Comparison of ENCODE assay signal across 33 cellular contexts in the genomic region with DNA sequence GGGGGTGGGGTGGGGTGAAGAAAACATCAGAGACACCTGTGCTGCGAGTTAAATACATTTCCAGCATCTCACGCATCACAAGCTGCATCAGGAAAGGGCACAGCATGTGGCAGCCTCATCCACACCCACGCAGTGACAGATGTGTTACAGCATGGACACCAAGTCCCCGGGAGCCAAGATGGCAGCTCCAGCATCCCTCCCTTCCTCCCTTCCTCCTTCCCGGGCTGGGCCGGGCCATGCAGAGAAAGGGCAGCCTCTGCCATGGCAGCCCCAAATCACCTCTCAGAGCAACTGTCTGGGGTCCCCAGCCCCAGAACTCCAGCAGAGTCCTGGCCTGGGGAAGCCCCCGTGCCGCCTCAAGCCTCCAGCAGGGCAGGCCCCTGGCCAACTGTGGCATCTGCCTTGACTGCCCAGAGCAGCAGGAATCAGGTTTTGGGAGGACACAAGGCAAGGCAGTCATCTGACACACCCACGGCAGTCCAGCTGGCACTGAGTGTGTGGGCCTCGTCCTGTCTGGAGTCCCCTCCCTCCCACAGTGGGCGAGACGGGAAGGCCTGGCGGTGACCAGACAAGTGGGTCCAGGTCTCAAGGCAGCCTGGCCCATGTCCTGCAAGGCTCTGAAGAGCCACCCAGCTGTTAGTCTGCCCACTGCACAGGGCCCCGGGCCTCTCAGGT. TPM values are rescaled to one million over a fixed set of nuclear protein-coding genes. Genes with fewer than 3 reads are reported as not detected.
DNase-seq lines count a peak whose midpoint lies in the region; ATAC-seq and TF ChIP-seq lines count a peak whose summit lies in the region.
"Had no signal": no experiment of that assay in that cellular context is flagged by ENCODE, and none has a peak within 500 bp of the region (broad histone marks: within the 10 kb centered on the region; RNA-seq: fewer than 3 reads in every experiment).

No MANE protein-coding gene starts in this region.

- H3K4me3 ChIP-seq in right atrium auricular region = no peak overlapping the region
- no peak overlapping the region for H3K4me3 ChIP-seq in lower lobe of right lung
- no peak overlapping the region for H3K4me3 ChIP-seq in esophagus squamous epithelium
- H3K4me3 ChIP-seq: adrenal gland, heart left ventricle, neural progenitor cell, Peyer's patch, SJCRH30, tibial nerve had no signal

- no peaks in the 10 kb centered on the region for H3K9me3 Mint-ChIP-seq in CD14-positive monocyte
- H3K9me3 Mint-ChIP-seq: activated B cell treated with CpG ODN at 0.5 μM for 24 hours; brain; neural progenitor cell; stimulated activated naive CD8-positive, alpha-beta T cell treated with anti-CD3 and anti-CD28 coated beads, Interleukin-15, Interleukin-2, amounts not matched to agents 100 ng/mL and 50 ng/mL, for 24 hours had no signal

- peak; percentile 4 to 32 for ATAC-seq in left cardiac atrium
- no peak for ATAC-seq in lower lobe of right lung
- ATAC-seq in GM18517 (IDR thresholded peaks at IDR 0.05; ENCODE audit: unreplicated experiment) = no peak
- ATAC-seq: foreskin keratinocyte had no signal

- H3K4me3 Mint-ChIP-seq in CD14-positive monocyte = no peak overlapping the region
- H3K4me3 Mint-ChIP-seq: activated B cell treated with CpG ODN at 0.5 μM for 24 hours; brain; neural progenitor cell; stimulated activated naive CD8-positive, alpha-beta T cell treated with anti-CD3 and anti-CD28 coated beads, Interleukin-15, Interleukin-2, amounts not matched to agents 100 ng/mL and 50 ng/mL, for 24 hours had no signal

- peaks cover 1 to 6% (median 1%) of the 10 kb centered on the region in 3 donors for H3K27me3 Mint-ChIP-seq in CD14-positive monocyte (ENCODE audit: low read depth in 3 of 3)
- H3K27me3 Mint-ChIP-seq: activated B cell treated with CpG ODN at 0.5 μM for 24 hours; brain; progenitor cell of endocrine pancreas; stimulated activated naive CD8-positive, alpha-beta T cell treated with anti-CD3 and anti-CD28 coated beads, Interleukin-15, Interleukin-2, amounts not matched to agents 100 ng/mL and 50 ng/mL, for 24 hours had no signal

- H3K36me3 ChIP-seq in right atrium auricular region (peaks cover 48% of the 10 kb centered on the region), lower lobe of right lung (peaks cover 51% of the 10 kb centered on the region), esophagus squamous epithelium (peaks cover 11 to 57% (median 39%) of the 10 kb centered on the region in 3 donors)
- H3K36me3 ChIP-seq: neural progenitor cell had no signal

- H3K27ac ChIP-seq in right atrium auricular region (peak overlapping the region in 1 of 2 donors; percentile 15), lower lobe of right lung (no peak overlapping the region), esophagus squamous epithelium (no peak overlapping the region)
- H3K27ac ChIP-seq: adrenal gland, foreskin keratinocyte, heart left ventricle, neural progenitor cell, Peyer's patch, SJCRH30 had no signal

- no peak for TF ChIP-seq CTCF in right atrium auricular region (IDR thresholded peaks at IDR 0.05)
- TF ChIP-seq CTCF in lower lobe of right lung (IDR thresholded peaks at IDR 0.05) = no peak
- TF ChIP-seq CTCF in CD14-positive monocyte (IDR thresholded peaks at IDR 0.05) = no peak
- TF ChIP-seq CTCF in esophagus squamous epithelium (IDR thresholded peaks at IDR 0.05) = no peak

- H3K4me1 ChIP-seq in right atrium auricular region (peaks cover 0 to 31% of the 10 kb centered on the region in 2 donors), lower lobe of right lung (peaks cover 20% of the 10 kb centered on the region), esophagus squamous epithelium (peaks cover 18 to 43% (median 21%) of the 10 kb centered on the region in 3 donors)
- H3K4me1 ChIP-seq: foreskin keratinocyte had no signal

- DNase-seq in left cardiac atrium (peak; percentile 37), right atrium auricular region (ENCODE audit: low spot score) (no peak), cerebellar cortex (ENCODE audit: low spot score) (peak; percentile 73), lower lobe of right lung (peak; percentile 42), CD14-positive monocyte (ENCODE audit: low spot score) (no peak), superior temporal gyrus (ENCODE audit: extremely low spot score) (no peak), esophagus squamous epithelium (lab: John Stamatoyannopoulos, UW) (no peak)
- DNase-seq: activated B cell treated with CpG ODN at 0.5 μM for 24 hours; activated CD4-positive, alpha-beta T cell treated with anti-CD3 and anti-CD28 coated beads, Interleukin-2, amount 50 U/mL, for 1 hour; activated naive CD4-positive, alpha-beta T cell treated with Interleukin-2 at 50 U/mL for 16 hours; activated T-cell treated with anti-CD3 and anti-CD28 coated beads, Interleukin-2, amount 50 U/mL, for 48 hours; BE2C; COR-L47; DMS79; effector CD8-positive, alpha-beta T cell; foreskin keratinocyte; GF-D8; kidney glomerular epithelial cell; mammary epithelial cell; NCI-H1436 treated with DMSO at 0.1 percent for 48 hours; NCI-H2227 treated with DMSO at 0.1 percent for 48 hours; Peyer's patch; SJCRH30 had no signal

- H3K9me3 ChIP-seq in right atrium auricular region (no peaks in the 10 kb centered on the region), lower lobe of right lung (no peaks in the 10 kb centered on the region), esophagus squamous epithelium (no peaks in the 10 kb centered on the region)
- H3K9me3 ChIP-seq: adrenal gland, BE2C, heart left ventricle, Peyer's patch, SJCRH30, tibial nerve had no signal

- WGBS in esophagus squamous epithelium, 2 donors = 66% methylated on average over 6 of the region's 14 CpGs; no CpG with 5 or more reads in 1 of the 2 donors

- peaks cover 44 to 54% of the 10 kb centered on the region in 2 donors for H3K36me3 Mint-ChIP-seq in CD14-positive monocyte

- intact Hi-C loops in left cardiac atrium (cut with DNase I) = no loop called here
- intact Hi-C loops in lower lobe of right lung (cut with DNase I) = no loop called here
- intact Hi-C loops in CD14-positive monocyte (cut with micrococcal nuclease) = loop anchor here in 1 of 2 donors (10.0 kb wide), 2 partner anchors 126 to 154 kb away; a partner anchor contains a TSS
- intact Hi-C loops in esophagus squamous epithelium (cut with DNase I) = no loop called here

- peaks cover 11% of the 10 kb centered on the region for H3K4me1 Mint-ChIP-seq in CD14-positive monocyte

- H3K27ac Mint-ChIP-seq in CD14-positive monocyte = no peak overlapping the region
- H3K27ac Mint-ChIP-seq: activated B cell treated with CpG ODN at 0.5 μM for 24 hours; neural progenitor cell; progenitor cell of endocrine pancreas; stimulated activated naive CD8-positive, alpha-beta T cell treated with anti-CD3 and anti-CD28 coated beads, Interleukin-15, Interleukin-2, amounts not matched to agents 100 ng/mL and 50 ng/mL, for 24 hours had no signal

- no peaks in the 10 kb centered on the region for H3K27me3 ChIP-seq in right atrium auricular region
- no peaks in the 10 kb centered on the region for H3K27me3 ChIP-seq in lower lobe of right lung (ENCODE audit: low read depth)
- no peaks in the 10 kb centered on the region for H3K27me3 ChIP-seq in esophagus squamous epithelium
- H3K27me3 ChIP-seq: adrenal gland, BE2C, foreskin keratinocyte, heart left ventricle, neural progenitor cell, Peyer's patch, SJCRH30, tibial nerve had no signal

- no peak for TF ChIP-seq POLR2A in esophagus squamous epithelium (IDR thresholded peaks at IDR 0.05)

RNA-seq across cellular contexts. Expression of a gene that starts 6.2 kb away (rescaled TPM):
- total RNA-seq in left cardiac atrium (10 to 100 TPM; 25.4 to 35.9 TPM), right atrium auricular region (10 to 100 TPM; 40.4 to 54.6 TPM), lower lobe of right lung (8.5 TPM), esophagus squamous epithelium (1 to 10 TPM in 2 of 4 donors, not detected in 2; 1.5 to 5.3 TPM)
- polyA plus RNA-seq in CD14-positive monocyte = 1 to 10 TPM; 1.1 to 1.4 TPM
- total RNA-seq: Peyer's patch, SJCRH30 had no signal

RNA-seq across cellular contexts. Expression of a gene that starts 17.6 kb away (rescaled TPM):
- total RNA-seq in left cardiac atrium = 10 to 100 TPM; 41.4 to 43.4 TPM
- total RNA-seq in right atrium auricular region = 10 to 100 TPM; 31.7 to 33.6 TPM
- 34.4 TPM for total RNA-seq in lower lobe of right lung
- 10 to 100 TPM; 18.0 to 24.8 TPM for polyA plus RNA-seq in CD14-positive monocyte
- total RNA-seq in esophagus squamous epithelium = 10 to 100 TPM; 23.5 to 32.6 (median 25.5) TPM

RNA-seq across cellular contexts. Expression of a gene that starts 26.5 kb away (rescaled TPM):
- total RNA-seq in left cardiac atrium (not detected), right atrium auricular region (not detected), lower lobe of right lung (not detected), esophagus squamous epithelium (not detected)
- polyA plus RNA-seq in CD14-positive monocyte = not detected
- total RNA-seq: activated B cell treated with CpG ODN at 0.5 μM for 24 hours, adrenal gland, foreskin keratinocyte, heart left ventricle, mammary epithelial cell, Peyer's patch, progenitor cell of endocrine pancreas, SJCRH30, skeletal muscle tissue, tibial nerve had no signal
- polyA plus RNA-seq: adrenal gland, esophagus, foreskin keratinocyte, heart left ventricle, mammary epithelial cell had no signal

Comparison
In these comparisons a context has a peak if more than half of its experiments do, and no peak if none do; other contexts are left out.
1. DNase-seq: peak in left cardiac atrium (single experiment), cerebellar cortex (single experiment) and lower lobe of right lung (single experiment); none in right atrium auricular region (single experiment), CD14-positive monocyte (single experiment), superior temporal gyrus (single experiment) and esophagus squamous epithelium (single experiment).
2. ATAC-seq: peak in left cardiac atrium (2 of 2); none in lower lobe of right lung (0 of 2) and GM18517 (single experiment).